In genomic region chr1:160375788-160376524, GRCh38 we compare ENCODE assay signal across 1 cellular context.
TF ChIP-seq lines count a peak whose summit lies in the region.

No MANE protein-coding gene starts in this region.

TF ChIP-seq in WTC11, 78 proteins besides CTCF, POLR2A, EP300 and RAD21 (continued from another document):
- peak; percentile 53; the same call in 1 of the 2 replicates for TF ChIP-seq ARID4B (CRISPR knock-in tag; IDR thresholded peaks at IDR 0.05; ENCODE audit: borderline replicate concordance)
- TF ChIP-seq RELA (CRISPR knock-in tag; IDR thresholded peaks at IDR 0.05; ENCODE audit: borderline replicate concordance): no peak
- 0 out of 2 replicates have a peak, but pooled peaks have one; percentile 33 for TF ChIP-seq TEAD1 (CRISPR knock-in tag; IDR thresholded peaks at IDR 0.05)
- TF ChIP-seq FOXK1 (CRISPR knock-in tag; IDR thresholded peaks at IDR 0.05): 0 out of 2 replicates have a peak, but pooled peaks have one; percentile 16
- TF ChIP-seq AFF4 (CRISPR knock-in tag; IDR thresholded peaks at IDR 0.05; ENCODE audit: borderline replicate concordance): no peak
- TF ChIP-seq CREB1 (CRISPR knock-in tag; IDR thresholded peaks at IDR 0.05): no peak
- peak; percentile 60; the same call in 1 of the 2 replicates for TF ChIP-seq FOXP4 (CRISPR knock-in tag; IDR thresholded peaks at IDR 0.05)
- TF ChIP-seq ZNF138 (CRISPR knock-in tag; conservative IDR thresholded peaks at IDR 0.05): no peak
- TF ChIP-seq MAX (CRISPR knock-in tag; IDR thresholded peaks at IDR 0.05): peak; percentile 62
